1 cellular context compared by ENCODE assay signal in genomic region chr6:150894191-150894744, GRCh38.
TF ChIP-seq lines count a peak whose summit lies in the region.

No MANE protein-coding gene starts in this region.

TF ChIP-seq in IMR-90, 13 proteins besides CTCF, POLR2A, EP300 and RAD21 (continued from another document):
- TF ChIP-seq ELK1 (IDR thresholded peaks at IDR 0.05; ENCODE audit: borderline replicate concordance, low read depth, low read length) (no peak), NFE2L2 (IDR thresholded peaks at IDR 0.05; ENCODE audit: low read depth, low read length) (no peak), MAZ (IDR thresholded peaks at IDR 0.05; ENCODE audit: borderline replicate concordance, low read depth, low read length) (no peak)
